Comparison of ENCODE assay signal across 13 cellular contexts in the genomic region with DNA sequence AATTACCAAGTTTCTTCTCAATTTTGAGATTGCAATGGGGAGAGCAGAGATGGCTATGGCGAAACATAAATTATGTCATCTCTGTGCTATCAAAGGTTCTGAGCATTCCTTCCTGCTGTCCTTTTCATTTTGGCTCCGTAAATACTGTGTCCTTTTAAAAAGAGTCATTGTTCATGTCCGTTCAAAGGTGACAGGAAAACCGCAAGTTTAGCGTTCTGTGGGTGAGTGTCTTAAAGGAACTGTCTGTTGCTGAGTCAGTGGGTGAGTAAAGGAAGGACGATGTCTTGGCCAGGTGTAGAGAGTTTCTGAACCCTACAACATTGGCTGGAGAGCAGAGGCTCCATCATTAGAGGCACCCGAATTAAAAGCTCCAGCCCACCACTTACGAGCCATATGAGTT.
"Had no signal": no experiment of that assay in that cellular context is flagged by ENCODE, and none has a peak within 500 bp of the region (broad histone marks: within the 10 kb centered on the region; RNA-seq: fewer than 3 reads in every experiment).

No MANE protein-coding gene starts in this region.

- H3K4me1 ChIP-seq: right atrium auricular region, tibial nerve, uterus had no signal

- H3K27ac ChIP-seq: epithelial cell of prostate, right atrium auricular region, tibial nerve, uterus had no signal

- FAIRE-seq: TTC549 had no signal

- H3K36me3 ChIP-seq: right atrium auricular region, tibial nerve, uterus had no signal

- H3K4me3 ChIP-seq: right atrium auricular region, tibial nerve, uterus had no signal

- DNase-seq: activated CD4-positive, alpha-beta T cell treated with anti-CD3 and anti-CD28 coated beads for 36 hours; activated CD4-positive, alpha-beta T cell treated with anti-CD3 and anti-CD28 coated beads, Interleukin-2, amount 50 U/mL, for 48 hours; activated gamma-delta T cell treated with Interleukin-2 at 50 U/mL for 16 hours; caudate nucleus; foreskin fibroblast; left colon; midbrain; uterus had no signal

- H3K9me3 ChIP-seq: right atrium auricular region, uterus had no signal

- ATAC-seq: activated CD4-positive, alpha-beta T cell treated with anti-CD3 and anti-CD28 coated beads for 36 hours; left colon; WTC11 had no signal

- H3K27me3 ChIP-seq: right atrium auricular region, tibial nerve, uterus had no signal
